ENCODE assay signal across 24 cellular contexts in the genomic region with DNA sequence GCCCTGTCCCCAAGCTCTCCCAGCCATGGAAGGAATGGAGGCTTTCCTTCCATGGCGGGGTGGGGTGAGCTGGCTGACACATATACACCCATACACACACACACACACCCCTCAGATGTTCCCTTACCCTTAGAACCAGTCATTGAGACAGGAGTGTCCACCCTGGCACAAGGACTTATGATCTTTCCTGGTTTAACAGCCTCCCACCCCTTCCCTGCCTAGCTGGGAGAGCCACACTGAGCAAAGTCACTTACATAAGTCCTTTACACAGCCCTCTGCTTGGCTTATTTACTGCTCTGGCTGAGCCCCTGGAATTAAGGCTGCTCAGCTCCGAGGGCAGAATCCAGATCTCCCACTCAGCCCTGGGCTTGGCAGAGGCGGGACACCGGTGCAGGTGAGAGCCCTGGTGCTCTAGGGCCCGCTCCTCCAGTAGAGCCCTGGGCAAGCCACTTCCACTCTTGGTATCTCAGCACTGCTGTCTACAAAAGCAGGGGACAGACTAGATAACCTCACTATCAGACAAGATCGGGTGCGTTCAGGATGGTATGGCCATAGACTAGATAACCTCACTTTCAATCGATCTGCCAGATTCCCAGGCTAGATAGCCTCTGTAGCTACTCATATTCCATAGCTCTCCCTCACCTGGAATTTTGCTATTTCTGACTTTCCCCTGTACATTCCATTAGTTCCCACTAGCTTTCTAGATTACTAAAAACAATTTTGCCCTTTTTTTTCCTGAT. TPM values are rescaled to one million over a fixed set of nuclear protein-coding genes. Genes with fewer than 3 reads are reported as not detected.
DNase-seq lines count a peak whose midpoint lies in the region; ATAC-seq and TF ChIP-seq lines count a peak whose summit lies in the region.
"Had no signal": no experiment of that assay in that cellular context is flagged by ENCODE, and none has a peak within 500 bp of the region (broad histone marks: within the 10 kb centered on the region; RNA-seq: fewer than 3 reads in every experiment).

No MANE protein-coding gene starts in this region.

- H3K4me3 ChIP-seq in heart right ventricle (no peak overlapping the region), vagina (no peak overlapping the region), breast epithelium (no peak overlapping the region)
- H3K4me3 ChIP-seq in CD8-positive, alpha-beta memory T cell (ENCODE audit: low read length) = no peak overlapping the region
- H3K4me3 ChIP-seq: body of pancreas, pancreas had no signal

- H3K27me3 Mint-ChIP-seq in brain = peaks cover 5% of the 10 kb centered on the region
- peaks cover 2% of the 10 kb centered on the region for H3K27me3 Mint-ChIP-seq in HFFc6 (ENCODE audit: insufficient read depth)
- H3K27me3 Mint-ChIP-seq in CD8-positive, alpha-beta memory T cell = peaks cover 10 to 13% of the 10 kb centered on the region in 2 donors
- H3K27me3 Mint-ChIP-seq: activated CD4-positive, alpha-beta T cell treated with anti-CD3 and anti-CD28 coated beads for 36 hours; activated naive CD8-positive, alpha-beta T cell; type B pancreatic cell had no signal

- POLR2A ChIA-PET in CD8-positive, alpha-beta memory T cell (lab: Charles Lee) = interaction anchor here (0.8 kb wide), 1 partner anchor 21 kb away, joined by 3 read pairs; no protein-coding TSS in a partner anchor

- H3K4me1 ChIP-seq in heart right ventricle (peaks cover 0 to 21% (median 0%) of the 10 kb centered on the region in 9 donors), vagina (peaks cover 32% of the 10 kb centered on the region), breast epithelium (no peaks in the 10 kb centered on the region)
- H3K4me1 ChIP-seq in CD8-positive, alpha-beta memory T cell (ENCODE audit: insufficient read depth, low read length) = no peaks in the 10 kb centered on the region
- H3K4me1 ChIP-seq: BE2C, Caco-2, pancreas had no signal

- peaks cover 56% of the 10 kb centered on the region for H3K4me1 Mint-ChIP-seq in brain
- no peaks in the 10 kb centered on the region for H3K4me1 Mint-ChIP-seq in HFFc6 (ENCODE audit: low read depth)
- peaks cover 0 to 4% (median 0%) of the 10 kb centered on the region in 3 donors for H3K4me1 Mint-ChIP-seq in CD8-positive, alpha-beta memory T cell
- H3K4me1 Mint-ChIP-seq: naive B cell had no signal

- TF ChIP-seq POLR2A in vagina (IDR thresholded peaks at IDR 0.05) (no peak), breast epithelium (IDR thresholded peaks at IDR 0.05) (no peak)

- no peaks in the 10 kb centered on the region for H3K27me3 ChIP-seq in heart right ventricle
- no peaks in the 10 kb centered on the region for H3K27me3 ChIP-seq in vagina
- H3K27me3 ChIP-seq in breast epithelium = no peaks in the 10 kb centered on the region
- no peaks in the 10 kb centered on the region for H3K27me3 ChIP-seq in CD8-positive, alpha-beta memory T cell (ENCODE audit: insufficient read depth, low read length, poor library complexity, severe bottlenecking)
- H3K27me3 ChIP-seq: BE2C, body of pancreas, pancreas had no signal

- CTCF ChIA-PET in CD8-positive, alpha-beta memory T cell (lab: Charles Lee) = interaction anchor here (1.1 to 1.4 kb wide), 2 partner anchors 9 to 33 kb away, joined by 5 to 7 read pairs; no protein-coding TSS in a partner anchor

- DNase-seq in Right ventricle myocardium inferior (ENCODE audit: missing footprints) = peak; percentile 11
- DNase-seq in heart right ventricle = no peak
- peak; percentile 24 for DNase-seq in midbrain (lab: John Stamatoyannopoulos, UW)
- no peak for DNase-seq in vagina (ENCODE audit: extremely low spot score in 2 of 2)
- no peak for DNase-seq in breast epithelium (ENCODE audit: low spot score in 2 of 2)
- no peak for DNase-seq in HFFc6
- no peak for DNase-seq in CD8-positive, alpha-beta memory T cell
- DNase-seq: activated CD4-positive, alpha-beta T cell treated with anti-CD3 and anti-CD28 coated beads for 36 hours; BE2C; body of pancreas; Caco-2; foreskin melanocyte; islet precursor cell; mammary epithelial cell; naive B cell; NCI-H1105; NCI-H2081 treated with DMSO at 0.1 percent for 48 hours; pancreas; stimulated activated CD4-positive, alpha-beta T cell treated with anti-CD3 and anti-CD28 coated beads, Interleukin-1b, Interleukin-23, amount 100 ng/mL, for 48 hours; stimulated activated naive CD4-positive, alpha-beta T cell treated with Interleukin-2 at 50 U/mL for 16 hours had no signal

- H3K4me3 Mint-ChIP-seq in brain (peak overlapping the region in 1 of 5 experiments; percentile 25), HFFc6 (no peak overlapping the region)
- H3K4me3 Mint-ChIP-seq in CD8-positive, alpha-beta memory T cell = no peak overlapping the region
- H3K4me3 Mint-ChIP-seq: activated CD4-positive, alpha-beta T cell treated with anti-CD3 and anti-CD28 coated beads for 36 hours; activated naive CD8-positive, alpha-beta T cell; naive B cell; type B pancreatic cell had no signal

- intact Hi-C loops in Right ventricle myocardium inferior (cut with DNase I) (no loop called here), heart right ventricle (cut with DNase I) (no loop called here), vagina (cut with DNase I) (no loop called here), breast epithelium (cut with DNase I; ENCODE audit: low total_unique reads) (no loop called here)

- WGBS in heart right ventricle, 2 donors = 66 to 72% methylated on average over 8 of the region's 8 CpGs

- H3K36me3 ChIP-seq in heart right ventricle (no peaks in the 10 kb centered on the region), vagina (no peaks in the 10 kb centered on the region), breast epithelium (no peaks in the 10 kb centered on the region)
- no peaks in the 10 kb centered on the region for H3K36me3 ChIP-seq in CD8-positive, alpha-beta memory T cell (ENCODE audit: insufficient read depth, low read length)
- H3K36me3 ChIP-seq: BE2C, pancreas had no signal

- H3K9me3 Mint-ChIP-seq in brain = no peaks in the 10 kb centered on the region
- no peaks in the 10 kb centered on the region for H3K9me3 Mint-ChIP-seq in HFFc6
- H3K9me3 Mint-ChIP-seq in CD8-positive, alpha-beta memory T cell = no peaks in the 10 kb centered on the region
- H3K9me3 Mint-ChIP-seq: naive B cell, type B pancreatic cell had no signal

- H3K9me3 ChIP-seq in heart right ventricle = no peaks in the 10 kb centered on the region
- no peaks in the 10 kb centered on the region for H3K9me3 ChIP-seq in vagina
- H3K9me3 ChIP-seq in breast epithelium = no peaks in the 10 kb centered on the region
- no peaks in the 10 kb centered on the region for H3K9me3 ChIP-seq in CD8-positive, alpha-beta memory T cell (ENCODE audit: low read length)
- H3K9me3 ChIP-seq: BE2C, body of pancreas, Caco-2, pancreas had no signal

- no peak for ATAC-seq in Right ventricle myocardium inferior
- ATAC-seq in heart right ventricle = no peak
- ATAC-seq: activated CD4-positive, alpha-beta T cell treated with anti-CD3 and anti-CD28 coated beads for 36 hours; body of pancreas; HCT116; pancreas had no signal

- TF ChIP-seq CTCF in heart right ventricle (IDR thresholded peaks at IDR 0.05) = no peak
- no peak for TF ChIP-seq CTCF in brain (conservative IDR thresholded peaks at IDR 0.05)
- TF ChIP-seq CTCF in vagina (IDR thresholded peaks at IDR 0.05) = no peak
- TF ChIP-seq CTCF in breast epithelium (IDR thresholded peaks at IDR 0.05) = no peak
- TF ChIP-seq CTCF in HFFc6 (IDR thresholded peaks at IDR 0.05) = no peak

- H3K27ac Mint-ChIP-seq in brain (peak overlapping the region; percentile 63 to 92 (median 88)), HFFc6 (no peak overlapping the region)
- H3K27ac Mint-ChIP-seq in CD8-positive, alpha-beta memory T cell = peak overlapping the region in 1 of 8 donors; percentile 50
- H3K27ac Mint-ChIP-seq: activated CD4-positive, alpha-beta T cell treated with anti-CD3 and anti-CD28 coated beads for 36 hours; activated naive CD8-positive, alpha-beta T cell; type B pancreatic cell had no signal

- H3K36me3 Mint-ChIP-seq in brain (peaks cover 6% of the 10 kb centered on the region), HFFc6 (ENCODE audit: low read depth) (no peaks in the 10 kb centered on the region)
- no peaks in the 10 kb centered on the region for H3K36me3 Mint-ChIP-seq in CD8-positive, alpha-beta memory T cell
- H3K36me3 Mint-ChIP-seq: activated naive CD8-positive, alpha-beta T cell; naive B cell; type B pancreatic cell had no signal

- H3K27ac ChIP-seq in heart right ventricle = no peak overlapping the region
- H3K27ac ChIP-seq in vagina = peak overlapping the region; percentile 17
- H3K27ac ChIP-seq in breast epithelium = no peak overlapping the region
- H3K27ac ChIP-seq in CD8-positive, alpha-beta memory T cell (ENCODE audit: low read depth, low read length) = no peak overlapping the region
- H3K27ac ChIP-seq: body of pancreas, pancreas had no signal

RNA-seq across cellular contexts. Expression of gene SLC6A9, which starts 16.7 kb away (rescaled TPM):
- total RNA-seq in Right ventricle myocardium inferior (1.5 TPM), heart right ventricle (1 to 10 TPM in 5 of 10 donors, under 1 TPM in 5; 0.32 to 1.6 (median 0.91) TPM), vagina (24.3 TPM), breast epithelium (1 to 10 TPM in 2 of 3 donors, under 1 TPM in 1; 0.32 to 5.1 (median 3.9) TPM)
- polyA plus RNA-seq in heart right ventricle (1 to 10 TPM in 1 of 2 donors, under 1 TPM in 1; 0.88 to 1.7 TPM), brain (ENCODE audit: insufficient read depth, low read depth, low replicate concordance) (26.0 TPM)
- 10 to 100 TPM in 2 of 6 experiments, 1 to 10 TPM in 4; 8.3 to 11.0 (median 9.3) TPM for total RNA-seq in HFFc6 (2021; fragmentation: NEBNext Ultra II Directional; extraction: Animal tissue kit (Norgen Biotek cat#: 25700))
- total RNA-seq in CD8-positive, alpha-beta memory T cell = 1 to 10 TPM; 6.8 to 7.3 TPM
- polyA plus RNA-seq in CD8-positive, alpha-beta memory T cell = 0.21 TPM

RNA-seq across cellular contexts. Expression of gene CCDC24, which starts 23.1 kb away (rescaled TPM):
- 0.89 TPM for total RNA-seq in Right ventricle myocardium inferior
- total RNA-seq in heart right ventricle = 1 to 10 TPM in 8 of 10 donors, under 1 TPM in 2; 0.55 to 3.1 (median 1.3) TPM
- polyA plus RNA-seq in heart right ventricle = 1 to 10 TPM; 1.1 to 3.1 TPM
- polyA plus RNA-seq in brain (ENCODE audit: insufficient read depth, low read depth, low replicate concordance) = 18.4 TPM
- total RNA-seq in vagina = 14.5 TPM
- 10 to 100 TPM in 2 of 3 donors, 1 to 10 TPM in 1; 5.4 to 12.5 (median 12.3) TPM for total RNA-seq in breast epithelium
- total RNA-seq in HFFc6 (2021; fragmentation: NEBNext Ultra II Directional; extraction: Animal tissue kit (Norgen Biotek cat#: 25700)) = 1 to 10 TPM; 5.6 to 7.7 (median 6.5) TPM
- total RNA-seq in CD8-positive, alpha-beta memory T cell = 1 to 10 TPM; 2.7 to 3.4 TPM
- 0.43 TPM for polyA plus RNA-seq in CD8-positive, alpha-beta memory T cell

RNA-seq across cellular contexts. Expression of gene B4GALT2, which starts 35.5 kb away (rescaled TPM):
- 39.1 TPM for total RNA-seq in Right ventricle myocardium inferior
- total RNA-seq in heart right ventricle = 10 to 100 TPM; 31.1 to 47.0 (median 38.6) TPM
- polyA plus RNA-seq in heart right ventricle = 10 to 100 TPM; 25.4 to 50.8 TPM
- 91.9 TPM for polyA plus RNA-seq in brain (ENCODE audit: insufficient read depth, low read depth, low replicate concordance)
- 31.4 TPM for total RNA-seq in vagina
- 10 to 100 TPM; 19.8 to 49.9 (median 37.0) TPM for total RNA-seq in breast epithelium
- total RNA-seq in HFFc6 (2021; fragmentation: NEBNext Ultra II Directional; extraction: Animal tissue kit (Norgen Biotek cat#: 25700)) = 100 to 1,000 TPM in 2 of 6 experiments, 10 to 100 TPM in 4; 87.8 to 107 (median 98.8) TPM
- total RNA-seq in CD8-positive, alpha-beta memory T cell = 10 to 100 TPM; 39.7 to 41.7 TPM
- polyA plus RNA-seq in CD8-positive, alpha-beta memory T cell = 1.9 TPM

RNA-seq across cellular contexts. Expression of gene ATP6V0B, which starts 39.8 kb away (rescaled TPM):
- total RNA-seq in Right ventricle myocardium inferior = 84.5 TPM
- 100 to 1,000 TPM in 3 of 10 donors, 10 to 100 TPM in 7; 63.1 to 112 (median 72.9) TPM for total RNA-seq in heart right ventricle
- 100 to 1,000 TPM in 1 of 2 donors, 10 to 100 TPM in 1; 73.4 to 227 TPM for polyA plus RNA-seq in heart right ventricle
- 273 TPM for polyA plus RNA-seq in brain (ENCODE audit: insufficient read depth, low read depth, low replicate concordance)
- total RNA-seq in vagina = 71.5 TPM
- total RNA-seq in breast epithelium = 100 to 1,000 TPM; 131 to 156 (median 155) TPM
- total RNA-seq in HFFc6 (2021; fragmentation: NEBNext Ultra II Directional; extraction: Animal tissue kit (Norgen Biotek cat#: 25700)) = 100 to 1,000 TPM; 145 to 191 (median 155) TPM
- 100 to 1,000 TPM; 184 to 205 TPM for total RNA-seq in CD8-positive, alpha-beta memory T cell
- polyA plus RNA-seq in CD8-positive, alpha-beta memory T cell = 190 TPM

RNA-seq across cellular contexts. Expression of gene DPH2, which starts 44.7 kb away (rescaled TPM):
- total RNA-seq in Right ventricle myocardium inferior (14.8 TPM), heart right ventricle (10 to 100 TPM; 10.7 to 22.0 (median 14.3) TPM), vagina (15.2 TPM), breast epithelium (10 to 100 TPM; 16.2 to 22.0 (median 18.3) TPM)
- polyA plus RNA-seq in heart right ventricle (10 to 100 TPM in 1 of 2 donors, 1 to 10 TPM in 1; 9.4 to 33.7 TPM), brain (ENCODE audit: insufficient read depth, low read depth, low replicate concordance) (27.6 TPM)
- total RNA-seq in HFFc6 (2021; fragmentation: NEBNext Ultra II Directional; extraction: Animal tissue kit (Norgen Biotek cat#: 25700)) = 10 to 100 TPM; 19.1 to 22.7 (median 20.8) TPM
- total RNA-seq in CD8-positive, alpha-beta memory T cell = 10 to 100 TPM; 85.8 to 94.7 TPM
- 32.9 TPM for polyA plus RNA-seq in CD8-positive, alpha-beta memory T cell

Comparison
In these comparisons a context has a peak if more than half of its experiments do, and no peak if none do; other contexts are left out.
1. DNase-seq: peak in Right ventricle myocardium inferior (single experiment) and midbrain (single experiment); none in heart right ventricle (0 of 2), vagina (0 of 2), breast epithelium (0 of 2), HFFc6 (single experiment) and CD8-positive, alpha-beta memory T cell (0 of 5).